In genomic region chr15:28994830-28995180, GRCh38 we compare ENCODE assay signal across 11 cellular contexts.
A peak's percentile ranks its signal among the peaks of the same experiment; 100 is the strongest.
DNase-seq lines count a peak whose midpoint lies in the region; ATAC-seq and TF ChIP-seq lines count a peak whose summit lies in the region.
"Had no signal": no experiment of that assay in that cellular context is flagged by ENCODE, and none has a peak within 500 bp of the region (broad histone marks: within the 10 kb centered on the region; RNA-seq: fewer than 3 reads in every experiment).

No MANE protein-coding gene starts in this region.

- peaks cover 29% of the 10 kb centered on the region for H3K4me1 Mint-ChIP-seq in dendritic cell treated with granulocyte-macrophage colony-stimulating factor and Interleukin-4, amounts not matched to agents 40 ng/mL and 50 ng/mL, for 4 days (ENCODE audit: low read depth)
- peaks cover 80% of the 10 kb centered on the region for H3K4me1 Mint-ChIP-seq in neural crest cell

- H3K9me3 Mint-ChIP-seq in dendritic cell treated with granulocyte-macrophage colony-stimulating factor and Interleukin-4, amounts not matched to agents 40 ng/mL and 50 ng/mL, for 4 days: no peaks in the 10 kb centered on the region
- peaks cover 7% of the 10 kb centered on the region for H3K9me3 Mint-ChIP-seq in neural crest cell
- H3K9me3 Mint-ChIP-seq: CD4-positive, CD25-positive, alpha-beta regulatory T cell had no signal

- no peaks in the 10 kb centered on the region for H3K27me3 Mint-ChIP-seq in dendritic cell treated with granulocyte-macrophage colony-stimulating factor and Interleukin-4, amounts not matched to agents 40 ng/mL and 50 ng/mL, for 4 days
- H3K27me3 Mint-ChIP-seq in neural crest cell (ENCODE audit: low read depth): no peaks in the 10 kb centered on the region
- H3K27me3 Mint-ChIP-seq: CD4-positive, CD25-positive, alpha-beta regulatory T cell had no signal

- no peak for TF ChIP-seq CTCF in neural crest cell (conservative IDR thresholded peaks at IDR 0.05)

- peak overlapping the region; percentile 50 for H3K27ac Mint-ChIP-seq in dendritic cell treated with granulocyte-macrophage colony-stimulating factor and Interleukin-4, amounts not matched to agents 40 ng/mL and 50 ng/mL, for 4 days
- H3K27ac Mint-ChIP-seq in neural crest cell (ENCODE audit: unreplicated experiment): peak overlapping the region; percentile 97

- intact Hi-C loops in dendritic cell treated with granulocyte-macrophage colony-stimulating factor and Interleukin-4, amounts not matched to agents 40 ng/mL and 50 ng/mL, for 4 days (cut with micrococcal nuclease): no loop called here
- intact Hi-C loops in left ventricle myocardium superior (cut with micrococcal nuclease): no loop called here

- no peak for ATAC-seq in left ventricle myocardium superior
- no peak for ATAC-seq in HG02938 (IDR thresholded peaks at IDR 0.05; ENCODE audit: unreplicated experiment)

- DNase-seq in GDM1 (lab: John Stamatoyannopoulos, UW) (peak; percentile 82), SKM-1 (lab: John Stamatoyannopoulos, UW; ENCODE audit: unreplicated experiment) (peak; percentile 66), neural crest cell (ENCODE audit: low read depth, low spot score) (peak; percentile 33), left ventricle myocardium superior (no peak), NCI-H524 treated with DMSO at 0.1 percent for 48 hours (lab: John Stamatoyannopoulos, UW) (no peak), NCI-H2107 (lab: John Stamatoyannopoulos, UW) (no peak)
- DNase-seq: CD4-positive, CD25-positive, alpha-beta regulatory T cell; NCI-H187; NCI-H774 had no signal

- no peak overlapping the region for H3K4me3 Mint-ChIP-seq in dendritic cell treated with granulocyte-macrophage colony-stimulating factor and Interleukin-4, amounts not matched to agents 40 ng/mL and 50 ng/mL, for 4 days
- peak overlapping the region; percentile 81 for H3K4me3 Mint-ChIP-seq in neural crest cell

- no peaks in the 10 kb centered on the region for H3K36me3 Mint-ChIP-seq in dendritic cell treated with granulocyte-macrophage colony-stimulating factor and Interleukin-4, amounts not matched to agents 40 ng/mL and 50 ng/mL, for 4 days (ENCODE audit: low read depth)
- H3K36me3 Mint-ChIP-seq in neural crest cell (ENCODE audit: low read depth): peaks cover 8% of the 10 kb centered on the region

Comparison
In these comparisons a context has a peak if more than half of its experiments do, and no peak if none do; other contexts are left out.
1. DNase-seq: peak in GDM1 (single experiment), SKM-1 (single experiment) and neural crest cell (single experiment); none in left ventricle myocardium superior (single experiment), NCI-H524 treated with DMSO at 0.1 percent for 48 hours (single experiment) and NCI-H2107 (single experiment).